Comparison of ENCODE assay signal across 29 cellular contexts in the genomic region with DNA sequence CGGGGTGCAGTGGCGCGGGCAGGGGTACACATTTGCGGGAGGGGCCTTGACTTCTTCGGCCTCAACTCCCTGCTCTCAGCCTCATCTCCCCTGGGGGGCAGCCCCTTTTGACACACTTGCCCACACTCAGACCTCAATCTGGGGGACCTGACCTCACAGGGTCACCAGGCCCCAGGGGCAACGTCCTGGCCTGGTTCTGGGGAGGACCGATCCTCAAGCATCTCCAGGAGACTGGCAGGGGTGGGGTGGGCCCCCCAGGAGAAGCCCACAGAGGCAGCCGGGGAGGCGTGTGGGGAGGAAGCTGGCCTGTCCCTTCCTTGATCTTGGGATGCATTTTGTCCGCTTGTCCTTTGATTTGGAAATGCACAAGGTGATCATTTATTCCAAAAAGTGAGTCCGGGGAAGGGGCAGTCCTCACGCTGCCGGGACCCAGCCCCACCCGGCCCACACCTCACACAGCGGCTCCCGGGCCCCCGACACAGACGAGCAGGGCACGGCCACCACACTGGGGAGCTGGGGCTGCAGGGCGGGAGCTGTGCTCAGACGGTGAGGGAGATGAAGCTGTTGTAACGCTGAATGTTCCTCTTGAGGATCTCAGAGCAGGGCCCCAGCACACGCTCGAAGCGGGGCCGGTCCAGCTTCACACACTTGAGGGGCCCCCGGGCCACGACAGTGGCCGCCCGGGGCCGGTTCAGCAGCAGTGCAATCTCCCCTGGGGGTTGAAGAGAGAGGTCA.
"Had no signal": no experiment of that assay in that cellular context is flagged by ENCODE, and none has a peak within 500 bp of the region (broad histone marks: within the 10 kb centered on the region; RNA-seq: fewer than 3 reads in every experiment).

No MANE protein-coding gene starts in this region.

- H3K9me3 Mint-ChIP-seq: effector memory CD8-positive, alpha-beta T cell; immature natural killer cell; natural killer cell treated with Interleukin-12 subunit alpha and Interleukin-12 subunit beta and Interleukin-15 and Interleukin-18, amount 100 ng/mL, for 72 hours; neural crest cell; stimulated activated naive CD8-positive, alpha-beta T cell treated with anti-CD3 and anti-CD28 coated beads, Interleukin-15, Interleukin-2, amounts not matched to agents 100 ng/mL and 50 ng/mL, for 24 hours had no signal

- H3K27me3 Mint-ChIP-seq: effector memory CD8-positive, alpha-beta T cell; naive B cell; natural killer cell treated with Interleukin-12 subunit alpha and Interleukin-12 subunit beta and Interleukin-15 and Interleukin-18, amount 100 ng/mL, for 72 hours; progenitor cell of endocrine pancreas; stimulated activated naive CD8-positive, alpha-beta T cell treated with anti-CD3 and anti-CD28 coated beads, Interleukin-15, Interleukin-2, amounts not matched to agents 100 ng/mL and 50 ng/mL, for 24 hours had no signal

- H3K27ac ChIP-seq: esophagus squamous epithelium, heart right ventricle, parathyroid adenoma, suprapubic skin, transverse colon, upper lobe of right lung, uterus had no signal

- ATAC-seq: effector memory CD8-positive, alpha-beta T cell; heart right ventricle; mucosa of descending colon; natural killer cell treated with Interleukin-12 subunit alpha and Interleukin-12 subunit beta and Interleukin-15 and Interleukin-18, amount 100 ng/mL, for 72 hours; sciatic nerve; upper lobe of right lung had no signal

- H3K4me3 ChIP-seq: esophagus squamous epithelium, heart right ventricle, lung, mucosa of descending colon, smooth muscle cell, suprapubic skin, transverse colon, upper lobe of right lung, uterus had no signal

- H3K4me1 ChIP-seq: esophagus squamous epithelium, heart right ventricle, parathyroid adenoma, suprapubic skin, transverse colon, upper lobe of right lung, uterus had no signal

- H3K27ac Mint-ChIP-seq: effector memory CD8-positive, alpha-beta T cell; immature natural killer cell; memory B cell; naive B cell; natural killer cell treated with Interleukin-12 subunit alpha and Interleukin-12 subunit beta and Interleukin-15 and Interleukin-18, amount 100 ng/mL, for 72 hours; progenitor cell of endocrine pancreas; stimulated activated naive CD8-positive, alpha-beta T cell treated with anti-CD3 and anti-CD28 coated beads, Interleukin-15, Interleukin-2, amounts not matched to agents 100 ng/mL and 50 ng/mL, for 24 hours had no signal

- H3K79me2 ChIP-seq: parathyroid adenoma had no signal

- H3K9ac ChIP-seq: parathyroid adenoma had no signal

- DNase-seq: cortex of kidney; effector memory CD8-positive, alpha-beta T cell; erythroblast; esophagus squamous epithelium; foreskin melanocyte; glutamatergic neuron; hypothalamus; immature natural killer cell; islet precursor cell; naive B cell; stimulated activated CD4-positive, alpha-beta T cell treated with anti-CD3 and anti-CD28 coated beads, Interleukin-12 subunit alpha, Interleukin-12 subunit beta, amount 100 ng/mL, for 4 hours; stimulated activated CD4-positive, alpha-beta T cell treated with anti-CD3 and anti-CD28 coated beads, Interleukin-1b, Interleukin-23, amount 100 ng/mL, for 48 hours; stimulated activated CD4-positive, alpha-beta T cell treated with anti-CD3 and anti-CD28 coated beads, Interleukin-4, amount 100 ng/mL, for 1 hour; stimulated activated CD8-positive, alpha-beta memory T cell treated with anti-CD3 and anti-CD28 coated beads, Interleukin-4, amount 100 ng/mL, for 48 hours; transverse colon; upper lobe of right lung; uterus had no signal

- H3K27me3 ChIP-seq: esophagus squamous epithelium, heart right ventricle, suprapubic skin, upper lobe of right lung, uterus had no signal

- H3K36me3 Mint-ChIP-seq: natural killer cell treated with Interleukin-12 subunit alpha and Interleukin-12 subunit beta and Interleukin-15 and Interleukin-18, amount 100 ng/mL, for 72 hours had no signal

- H3K4me3 Mint-ChIP-seq: effector memory CD8-positive, alpha-beta T cell; immature natural killer cell; memory B cell; naive B cell; natural killer cell treated with Interleukin-12 subunit alpha and Interleukin-12 subunit beta and Interleukin-15 and Interleukin-18, amount 100 ng/mL, for 72 hours; neural crest cell; stimulated activated naive CD8-positive, alpha-beta T cell treated with anti-CD3 and anti-CD28 coated beads, Interleukin-15, Interleukin-2, amounts not matched to agents 100 ng/mL and 50 ng/mL, for 24 hours had no signal

- H3K9me3 ChIP-seq: esophagus squamous epithelium, mucosa of descending colon, suprapubic skin, transverse colon, upper lobe of right lung, uterus had no signal

- H3K36me3 ChIP-seq: heart right ventricle, suprapubic skin, transverse colon, upper lobe of right lung, uterus had no signal

- H2AFZ ChIP-seq: parathyroid adenoma had no signal

- H3K4me2 ChIP-seq: smooth muscle cell had no signal

- H3K4me1 Mint-ChIP-seq: immature natural killer cell, memory B cell, naive B cell, neural crest cell had no signal
